ENCODE assay signal across 10 cellular contexts in genomic region chr11:13279487-13279834, GRCh38. TPM values are rescaled to one million over a fixed set of nuclear protein-coding genes. Genes with fewer than 3 reads are reported as not detected.
DNase-seq lines count a peak whose midpoint lies in the region; ATAC-seq and TF ChIP-seq lines count a peak whose summit lies in the region.
"Had no signal": no experiment of that assay in that cellular context is flagged by ENCODE, and none has a peak within 500 bp of the region (broad histone marks: within the 10 kb centered on the region; RNA-seq: fewer than 3 reads in every experiment).

No MANE protein-coding gene starts in this region.

- TF ChIP-seq CTCF in brain (conservative IDR thresholded peaks at IDR 0.05) (no peak), upper lobe of left lung (IDR thresholded peaks at IDR 0.05) (no peak), MM.1S (IDR thresholded peaks at IDR 0.05; ENCODE audit: low read length) (no peak)

- H3K27ac ChIP-seq in upper lobe of left lung (no peak overlapping the region), MM.1S (ENCODE audit: low read length) (no peak overlapping the region)

- no peak overlapping the region for H2AFZ ChIP-seq in MM.1S (ENCODE audit: low read length)

- no peaks in the 10 kb centered on the region for H3K9me2 ChIP-seq in MM.1S (replicated peaks; ENCODE audit: insufficient read depth, low read length)

- ATAC-seq in memory B cell (ENCODE audit: low read depth) (no peak), upper lobe of left lung (ENCODE audit: low FRiP score in 2 of 2) (no peak), GM18873 (IDR thresholded peaks at IDR 0.05; ENCODE audit: low FRiP score, unreplicated experiment) (no peak)
- no peak for ATAC-seq in activated CD4-positive, CD25-positive, alpha-beta regulatory T cell treated with anti-CD3 and anti-CD28 coated beads, Interleukin-2, amount 50 U/mL, for 24 hours

- peaks cover 9% of the 10 kb centered on the region for H3K36me3 Mint-ChIP-seq in activated naive CD4-positive, alpha-beta T cell treated with anti-CD3 and anti-CD28 coated beads, Interleukin-2, amount 10 ng/mL, durations not matched to agents 7 days and 5 days
- no peaks in the 10 kb centered on the region for H3K36me3 Mint-ChIP-seq in brain
- H3K36me3 Mint-ChIP-seq in memory B cell: peaks cover 2% of the 10 kb centered on the region

- CTCF ChIA-PET in activated naive CD4-positive, alpha-beta T cell treated with anti-CD3 and anti-CD28 coated beads, Interleukin-2, amount 10 ng/mL, durations not matched to agents 7 days and 5 days (lab: Charles Lee): interaction anchor here (1.0 to 4.5 kb wide), 5 partner anchors 40 to 70 kb away, joined by 3 to 32 read pairs (median 4); no protein-coding TSS in a partner anchor

- no peaks in the 10 kb centered on the region for H3K27me3 ChIP-seq in upper lobe of left lung
- peaks cover 9% of the 10 kb centered on the region for H3K27me3 ChIP-seq in MM.1S (replicated peaks; ENCODE audit: insufficient read depth, low read length)

- no peaks in the 10 kb centered on the region for H4K20me1 ChIP-seq in MM.1S (ENCODE audit: insufficient read depth, low read length)

- TF ChIP-seq EP300 in upper lobe of left lung (IDR thresholded peaks at IDR 0.05): no peak

- H3K4me2 ChIP-seq in MM.1S (ENCODE audit: low read depth, low read length): no peak overlapping the region

- no peak for TF ChIP-seq POLR2A in upper lobe of left lung (IDR thresholded peaks at IDR 0.05)

- peaks cover 34% of the 10 kb centered on the region for H3K27me3 Mint-ChIP-seq in activated naive CD4-positive, alpha-beta T cell treated with anti-CD3 and anti-CD28 coated beads, Interleukin-2, amount 10 ng/mL, durations not matched to agents 7 days and 5 days
- H3K27me3 Mint-ChIP-seq in brain (peaks cover 73% of the 10 kb centered on the region), memory B cell (peaks cover 2% of the 10 kb centered on the region)

- peak overlapping the region; percentile 76 for H3K4me3 Mint-ChIP-seq in activated naive CD4-positive, alpha-beta T cell treated with anti-CD3 and anti-CD28 coated beads, Interleukin-2, amount 10 ng/mL, durations not matched to agents 7 days and 5 days
- H3K4me3 Mint-ChIP-seq in brain (peak overlapping the region; percentile 82 to 92 (median 84)), memory B cell (peak overlapping the region; percentile 84)

- H3K9me3 ChIP-seq in upper lobe of left lung (no peaks in the 10 kb centered on the region), MM.1S (replicated peaks; ENCODE audit: insufficient read depth, low read length) (no peaks in the 10 kb centered on the region)

- 73 to 74% methylated on average over 3 of the region's 3 CpGs for WGBS in upper lobe of left lung, 2 donors

- no peak for DNase-seq in activated naive CD4-positive, alpha-beta T cell treated with anti-CD3 and anti-CD28 coated beads, Interleukin-2, amount 10 ng/mL, durations not matched to agents 7 days and 5 days
- no peak for DNase-seq in activated naive CD4-positive, alpha-beta T cell treated with anti-CD3 and anti-CD28 coated beads, Interleukin-2, amount 50 U/mL, for 16 hours
- DNase-seq in memory B cell (ENCODE audit: low spot score in 2 of 2) (no peak), upper lobe of left lung (no peak), MM.1S (no peak)
- DNase-seq: AML-193, aorta had no signal

- H3K79me2 ChIP-seq in MM.1S (ENCODE audit: low read length): peaks cover 58% of the 10 kb centered on the region

- H3K27ac Mint-ChIP-seq in activated naive CD4-positive, alpha-beta T cell treated with anti-CD3 and anti-CD28 coated beads, Interleukin-2, amount 10 ng/mL, durations not matched to agents 7 days and 5 days: peak overlapping the region; percentile 80
- H3K27ac Mint-ChIP-seq in brain (peak overlapping the region in 3 of 5 experiments; percentile 33 to 59 (median 46)), memory B cell (no peak overlapping the region)

- no peak overlapping the region for H3K9ac ChIP-seq in MM.1S (ENCODE audit: low read length)

- peaks cover 47% of the 10 kb centered on the region for H3K4me1 Mint-ChIP-seq in activated naive CD4-positive, alpha-beta T cell treated with anti-CD3 and anti-CD28 coated beads, Interleukin-2, amount 10 ng/mL, durations not matched to agents 7 days and 5 days
- H3K4me1 Mint-ChIP-seq in brain: peaks cover 18% of the 10 kb centered on the region
- peaks cover 33% of the 10 kb centered on the region for H3K4me1 Mint-ChIP-seq in memory B cell

- peaks cover 4% of the 10 kb centered on the region; the same call in 1 of the 2 replicates for H3F3A ChIP-seq in MM.1S (ENCODE audit: insufficient read depth, low read length)

- H3K9me3 Mint-ChIP-seq in activated naive CD4-positive, alpha-beta T cell treated with anti-CD3 and anti-CD28 coated beads, Interleukin-2, amount 10 ng/mL, durations not matched to agents 7 days and 5 days: no peaks in the 10 kb centered on the region
- H3K9me3 Mint-ChIP-seq in brain: peaks cover 0 to 3% (median 0%) of the 10 kb centered on the region in 5 experiments
- no peaks in the 10 kb centered on the region for H3K9me3 Mint-ChIP-seq in memory B cell

- peaks cover 19 to 50% (median 23%) of the 10 kb centered on the region in 4 donors for H3K4me1 ChIP-seq in upper lobe of left lung
- H3K4me1 ChIP-seq in MM.1S (ENCODE audit: low read length): peaks cover 7% of the 10 kb centered on the region

- peak overlapping the region in 3 of 4 donors; percentile 96 to 99 (median 97) for H3K4me3 ChIP-seq in upper lobe of left lung
- H3K4me3 ChIP-seq in MM.1S (ENCODE audit: low read length): no peak overlapping the region

- H3K36me3 ChIP-seq in upper lobe of left lung (no peaks in the 10 kb centered on the region), MM.1S (replicated peaks; ENCODE audit: insufficient read depth, low read length) (no peaks in the 10 kb centered on the region)

RNA-seq across cellular contexts. Expression of gene BMAL1, which starts 1.9 kb away (rescaled TPM):
- 10.8 TPM for polyA plus RNA-seq in brain (ENCODE audit: insufficient read depth, low read depth, low replicate concordance)
- 10 to 100 TPM; 16.1 to 57.6 (median 35.7) TPM for total RNA-seq in upper lobe of left lung
